ENCODE assay signal across 8 cellular contexts in the genomic region with DNA sequence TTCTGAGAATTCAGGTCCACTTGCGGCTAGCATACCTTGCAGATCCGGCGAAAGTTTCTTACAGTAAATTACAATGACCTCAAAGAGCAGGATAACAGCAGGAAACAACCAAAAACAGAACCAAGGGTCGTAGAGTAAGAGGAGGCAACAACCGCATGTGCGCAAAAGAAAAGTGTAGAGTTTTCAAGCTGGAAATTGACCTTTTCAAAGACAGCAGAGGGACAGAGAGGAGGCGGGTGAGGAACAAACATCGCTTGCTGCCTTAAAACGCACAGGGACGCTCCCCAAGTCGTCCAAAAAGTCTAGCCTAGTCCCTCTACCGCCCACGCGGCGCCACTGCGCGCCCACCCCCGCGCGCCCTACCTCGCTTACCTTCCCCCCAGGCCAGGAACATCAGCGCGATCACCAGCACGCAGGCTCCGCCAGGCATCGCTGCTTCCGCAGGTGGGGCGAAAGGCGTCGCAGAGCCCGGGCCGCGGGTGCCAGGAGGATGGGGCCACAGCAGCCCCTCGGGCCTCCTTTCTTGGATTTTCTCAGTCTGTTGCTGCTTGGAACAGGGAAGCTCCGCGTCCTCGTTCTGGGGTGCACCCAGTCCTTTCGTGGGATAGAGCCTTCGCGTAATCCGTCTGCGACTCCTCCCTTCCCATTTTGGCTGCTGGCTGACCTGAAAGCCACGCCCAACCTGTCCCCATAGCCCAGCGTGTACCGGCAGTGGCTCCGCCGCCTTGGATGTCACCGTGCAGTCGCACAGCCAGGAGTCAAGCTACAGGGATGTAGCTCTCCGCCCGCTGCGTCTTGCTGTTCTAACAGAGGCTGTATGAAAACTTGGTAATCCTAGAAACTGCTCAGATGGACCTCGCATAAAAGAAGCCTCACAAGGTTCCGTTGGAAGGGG. TPM values are rescaled to one million over a fixed set of nuclear protein-coding genes. Genes with fewer than 3 reads are reported as not detected.
DNase-seq lines count a peak whose midpoint lies in the region; ATAC-seq and TF ChIP-seq lines count a peak whose summit lies in the region.

Gene VWDE, minus strand, starts transcription at position 579 of the 895 bp plus-strand sequence. Its CDS starts 149 bp downstream, at position 430.

- H3F3A ChIP-seq in PC-9 (ENCODE audit: insufficient read depth, low read depth) = peaks cover 11% of the 10 kb centered on the region; the same call in 1 of the 2 replicates

- POLR2A ChIA-PET in PC-9 (lab: Charles Lee; ENCODE audit: unreplicated experiment) = interaction anchor here (0.6 kb wide), 5 partner anchors 13 to 193 kb away, joined by 3 to 6 read pairs (median 6); partner anchors contain the start of gene TMEM106B

- peak within 1 kb of the TSS; percentile 79 for H3K4me2 ChIP-seq in PC-9

- peaks cover 2% of the 10 kb centered on the region; the same call in 1 of the 2 replicates for H3K36me3 ChIP-seq in PC-9 (ENCODE audit: low read depth)
- no peaks in the 10 kb centered on the region for H3K36me3 ChIP-seq in rectal smooth muscle tissue (ENCODE audit: control insufficient read depth, insufficient read depth, low read length)
- H3K36me3 ChIP-seq in WERI-Rb-1 = no peaks in the 10 kb centered on the region

- H4K20me1 ChIP-seq in PC-9 (ENCODE audit: insufficient read depth) = no peaks in the 10 kb centered on the region

- TSS peak; percentile 65 for BruUV-seq in PC-9 (replicated peaks; lab: Mats Ljungman, UMichigan)

- TF ChIP-seq CTCF in PC-9 (conservative IDR thresholded peaks at IDR 0.05) (no peak; the same call in 1 of the 2 replicates), WERI-Rb-1 (IDR thresholded peaks at IDR 0.05; ENCODE audit: low read depth, low read length) (no peak)

- peaks cover 47% of the 10 kb centered on the region for H3K79me2 ChIP-seq in PC-9 (ENCODE audit: low read depth)

- peak within 1 kb of the TSS; percentile 97 for H3K4me3 ChIP-seq in PC-9
- peak within 1 kb of the TSS; percentile 69 for H3K4me3 ChIP-seq in rectal smooth muscle tissue (ENCODE audit: low read length)
- no peak within 1 kb of the TSS for H3K4me3 ChIP-seq in WERI-Rb-1 (ENCODE audit: low read depth, low read length)

- H3K27me3 ChIP-seq in PC-9 (ENCODE audit: insufficient read depth, low read depth) (no peaks in the 10 kb centered on the region), rectal smooth muscle tissue (ENCODE audit: control insufficient read depth, insufficient read depth, low read length) (no peaks in the 10 kb centered on the region), WERI-Rb-1 (ENCODE audit: insufficient read depth, low read depth, severe bottlenecking) (no peaks in the 10 kb centered on the region)

- H3K4me1 ChIP-seq in PC-9 (replicated peaks; ENCODE audit: insufficient read depth) (peaks cover 30% of the 10 kb centered on the region), rectal smooth muscle tissue (ENCODE audit: control insufficient read depth, insufficient read depth, low read length) (no peaks in the 10 kb centered on the region)

- ATAC-seq in GM18907 (IDR thresholded peaks at IDR 0.05; ENCODE audit: unreplicated experiment) (peak; percentile 60), left cardiac atrium (peak; percentile 86 to 95)

- peak within 1 kb of the TSS; percentile 95 for H2AFZ ChIP-seq in PC-9

- DNase-seq in HuH-7 (ENCODE audit: low spot score) (peak; percentile 79), PC-9 (peak; percentile 83 to 88), left cardiac atrium (peak; percentile 54), WERI-Rb-1 (no peak), activated gamma-delta T cell (lab: John Stamatoyannopoulos, UW) (no peak)
- DNase-seq in activated effector memory CD4-positive, alpha-beta T cell treated with anti-CD3 and anti-CD28 coated beads, Interleukin-2, amount 50 U/mL, for 16 hours = peak; percentile 83

- intact Hi-C loops in PC-9 (cut with micrococcal nuclease; ENCODE audit: unreplicated experiment) = loop anchor here (1.0 kb wide), 1 partner anchor 20 kb away; no protein-coding TSS in a partner anchor
- intact Hi-C loops in left cardiac atrium (cut with DNase I) = no loop called here

- no peak within 1 kb of the TSS for H3K9ac ChIP-seq in rectal smooth muscle tissue (ENCODE audit: low read length)

- CTCF ChIA-PET in PC-9 (lab: Charles Lee) = interaction anchor here (0.7 kb wide), 1 partner anchor 55 kb away, joined by 3 read pairs; no protein-coding TSS in a partner anchor

- H3K9me3 ChIP-seq in PC-9 (ENCODE audit: insufficient read depth, low read depth) (no peaks in the 10 kb centered on the region), WERI-Rb-1 (ENCODE audit: severe bottlenecking) (no peaks in the 10 kb centered on the region)

- H3K27ac ChIP-seq in PC-9 = peak within 1 kb of the TSS; percentile 66
- no peak within 1 kb of the TSS for H3K27ac ChIP-seq in rectal smooth muscle tissue (ENCODE audit: low read depth, low read length)
- H3K27ac ChIP-seq in WERI-Rb-1 = no peak within 1 kb of the TSS

- H3K9me2 ChIP-seq in PC-9 (ENCODE audit: insufficient read depth) = no peaks in the 10 kb centered on the region

RNA-seq across cellular contexts. Expression of gene VWDE, which starts in this region (rescaled TPM):
- total RNA-seq in PC-9 (2021) (27.3 and 28.8 TPM in 2 replicates), left cardiac atrium (1 to 10 TPM; 7.3 to 8.8 TPM)

Comparison
In these comparisons a context has a peak if more than half of its experiments do, and no peak if none do; other contexts are left out.
1. DNase-seq: peak in HuH-7 (single experiment), PC-9 (2 of 2), activated effector memory CD4-positive, alpha-beta T cell treated with anti-CD3 and anti-CD28 coated beads, Interleukin-2, amount 50 U/mL, for 16 hours (single experiment) and left cardiac atrium (single experiment); none in WERI-Rb-1 (single experiment) and activated gamma-delta T cell (single experiment).